Comparison of ENCODE assay signal across 25 cellular contexts in genomic region chr11:102767800-102768199, GRCh38. TPM values are rescaled to one million over a fixed set of nuclear protein-coding genes. Genes with fewer than 3 reads are reported as not detected.
A peak's percentile ranks its signal among the peaks of the same experiment; 100 is the strongest.
DNase-seq lines count a peak whose midpoint lies in the region; ATAC-seq, FAIRE-seq and TF ChIP-seq lines count a peak whose summit lies in the region.
"Had no signal": no experiment of that assay in that cellular context is flagged by ENCODE, and none has a peak within 500 bp of the region (broad histone marks: within the 10 kb centered on the region; RNA-seq: fewer than 3 reads in every experiment).

No MANE protein-coding gene starts in this region.

- TF ChIP-seq POLR2A in K562 (conservative IDR thresholded peaks at IDR 0.05) (no peak), testis (IDR thresholded peaks at IDR 0.05) (no peak), erythroblast (IDR thresholded peaks at IDR 0.05; ENCODE audit: low read length) (no peak)

- H3K27ac ChIP-seq in SK-N-SH (ENCODE audit: low read depth in 2 of 2, low read length in 1 of 2) (no peak overlapping the region), K562 (ENCODE audit: extremely low read depth, low read depth, low read length) (no peak overlapping the region), testis (no peak overlapping the region)
- H3K27ac ChIP-seq: 22Rv1; BLaER1 treated with 17β-estradiol and CSF1 and Interleukin-3, amounts not matched to agents 10 nM and 100 nM had no signal

- H2AFZ ChIP-seq in SK-N-SH (ENCODE audit: low read depth), result no peak overlapping the region
- peak overlapping the region; percentile 63; the same call in 1 of the 2 replicates for H2AFZ ChIP-seq in K562 (ENCODE audit: low read depth, low read length)
- H2AFZ ChIP-seq: GM23338 had no signal

- BruUV-seq in K562 (replicated peaks; lab: Mats Ljungman, UMichigan), result no TSS peak

- no peaks in the 10 kb centered on the region for H3K9me1 ChIP-seq in K562 (ENCODE audit: control insufficient read depth, insufficient read depth, low read length)

- no peaks in the 10 kb centered on the region for H3K27me3 ChIP-seq in SK-N-SH (ENCODE audit: insufficient read depth)
- no peaks in the 10 kb centered on the region for H3K27me3 ChIP-seq in K562 (ENCODE audit: control insufficient read depth in 2 of 2, insufficient read depth in 2 of 2, low read length in 2 of 2)
- H3K27me3 ChIP-seq in testis, result no peaks in the 10 kb centered on the region
- H3K27me3 ChIP-seq: BE2C; BLaER1 treated with 17β-estradiol and CSF1 and Interleukin-3, amounts not matched to agents 10 nM and 100 nM had no signal

- TF ChIP-seq EP300 in SK-N-SH (IDR thresholded peaks at IDR 0.05; ENCODE audit: borderline replicate concordance in 1 of 2, low read depth in 1 of 2, low read length in 1 of 2) (no peak), K562 (IDR thresholded peaks at IDR 0.05; ENCODE audit: low read length) (no peak)

- no peak overlapping the region for H3K9ac ChIP-seq in SK-N-SH
- no peak overlapping the region for H3K9ac ChIP-seq in K562 (ENCODE audit: insufficient read depth in 1 of 2, low read depth in 2 of 2, low read length in 2 of 2)
- H3K9ac ChIP-seq: BLaER1 treated with 17β-estradiol and CSF1 and Interleukin-3, amounts not matched to agents 10 nM and 100 nM had no signal

- in situ Hi-C loops in K562 (cut with MboI), result no loop called here

- WGBS in SK-N-SH (ENCODE audit: low lambda C conversion rate), result 32% methylated on average over 18 of the region's 18 CpGs
- under 1% methylated on average over 17 of the region's 18 CpGs for WGBS in K562 (ENCODE audit: insufficient coverage, low coverage, missing lambda C conversion rate)
- WGBS in testis, 2 donors, result 44 to 72% methylated on average over 18 of the region's 18 CpGs

- TF ChIP-seq CTCF in SK-N-SH (IDR thresholded peaks at IDR 0.05) (no peak), K562 (IDR thresholded peaks at IDR 0.05 in 2 of 3, conservative IDR thresholded peaks at IDR 0.05 in 1 of 3; ENCODE audit: insufficient read depth in 2 of 3, low read depth in 1 of 3, low read length in 3 of 3) (no peak), testis (IDR thresholded peaks at IDR 0.05) (no peak)

- POLR2A ChIA-PET in SK-N-SH (lab: Yijun Ruan, JAX) (no interaction called here), K562 (lab: Yijun Ruan, JAX) (no interaction called here)

- no peaks in the 10 kb centered on the region for H3K79me2 ChIP-seq in SK-N-SH (ENCODE audit: insufficient read depth)
- no peaks in the 10 kb centered on the region for H3K79me2 ChIP-seq in K562 (ENCODE audit: control insufficient read depth, insufficient read depth, low read length)

- DNase-seq in AG20443 (ENCODE audit: low spot score) (peak; percentile 22), SK-N-SH (peak; percentile 54), K562 (ENCODE audit: extremely low read depth in 1 of 4, low spot score in 3 of 4) (peak; percentile 17 to 48 (median 22)), testis (peak; percentile 50), erythroblast (lab: John Stamatoyannopoulos, UW) (no peak)
- DNase-seq: AML-193; BE2C; CD4-positive, alpha-beta T cell; CD8-positive, alpha-beta memory T cell; DMS 273 treated with DMSO at 0.1 percent for 48 hours; DMS79; EL; GDM1; HFFc6 had no signal

- no peak for TF ChIP-seq RAD21 in SK-N-SH (IDR thresholded peaks at IDR 0.05; ENCODE audit: low read length)
- no peak for TF ChIP-seq RAD21 in K562 (CRISPR knock-in tag; conservative IDR thresholded peaks at IDR 0.05 in 1 of 2, IDR thresholded peaks at IDR 0.05 in 1 of 2)

- H3K9me3 ChIP-seq in SK-N-SH, result no peaks in the 10 kb centered on the region
- H3K9me3 ChIP-seq in K562 (replicated peaks; ENCODE audit: control insufficient read depth, insufficient read depth, low read depth, low read length), result no peaks in the 10 kb centered on the region
- no peaks in the 10 kb centered on the region for H3K9me3 ChIP-seq in testis
- H3K9me3 ChIP-seq: BE2C, HAP-1 had no signal

- H3K4me1 ChIP-seq in SK-N-SH (ENCODE audit: control insufficient read depth in 1 of 2, insufficient read depth in 2 of 2, low read depth in 1 of 2, low read length in 1 of 2) (peaks cover 0 to 8% of the 10 kb centered on the region in 2 experiments; a peak in 1 of 4 replicates), K562 (replicated peaks in 1 of 2; ENCODE audit: control insufficient read depth in 2 of 2, insufficient read depth in 2 of 2, low read length in 2 of 2) (peaks cover 0 to 3% of the 10 kb centered on the region in 2 experiments; a peak in 1 of 5 replicates), testis (no peaks in the 10 kb centered on the region)
- H3K4me1 ChIP-seq: BE2C, HAP-1 had no signal

- FAIRE-seq in K562 (lab: Jason Lieb, UNC), result no peak
- FAIRE-seq: A204.1, D721Med, GM12878, H54 had no signal

- H3F3A ChIP-seq in SK-N-SH (replicated peaks; ENCODE audit: insufficient read depth), result peaks cover 3% of the 10 kb centered on the region

- H4K20me1 ChIP-seq in SK-N-SH (ENCODE audit: insufficient read depth), result no peaks in the 10 kb centered on the region
- no peaks in the 10 kb centered on the region for H4K20me1 ChIP-seq in K562 (replicated peaks; ENCODE audit: control insufficient read depth, insufficient read depth, low read length)
- H4K20me1 ChIP-seq: BLaER1 treated with 17β-estradiol and CSF1 and Interleukin-3, amounts not matched to agents 10 nM and 100 nM had no signal

- intact Hi-C loops in K562 (cut with micrococcal nuclease), result no loop called here
- intact Hi-C loops in testis (cut with DNase I; ENCODE audit: low total_unique reads), result no loop called here

- H3K4me3 ChIP-seq in SK-N-SH (ENCODE audit: low read depth in 2 of 2, low read length in 1 of 2) (no peak overlapping the region), K562 (no peak overlapping the region), testis (peak overlapping the region; percentile 29 to 32)
- H3K4me3 ChIP-seq: BLaER1 treated with 17β-estradiol and CSF1 and Interleukin-3, amounts not matched to agents 10 nM and 100 nM; GM12878; GM23338; HAP-1 had no signal

- peak; percentile 65; the same call in 2 of the 3 replicates for ATAC-seq in K562
- no peak for ATAC-seq in HG02884 (IDR thresholded peaks at IDR 0.05; ENCODE audit: unreplicated experiment)
- ATAC-seq in GM18511 (IDR thresholded peaks at IDR 0.05; ENCODE audit: unreplicated experiment), result no peak
- ATAC-seq: GM12878, GM23338 had no signal

- no peaks in the 10 kb centered on the region for H3K9me2 ChIP-seq in SK-N-SH

- H3K4me2 ChIP-seq in SK-N-SH (no peak overlapping the region), K562 (ENCODE audit: insufficient read depth, low read length) (peak overlapping the region; percentile 38; the same call in 1 of the 2 replicates)
- H3K4me2 ChIP-seq: BLaER1 treated with 17β-estradiol and CSF1 and Interleukin-3, amounts not matched to agents 10 nM and 100 nM; GM23338 had no signal

- H3K36me3 ChIP-seq in SK-N-SH (replicated peaks in 1 of 2; ENCODE audit: control insufficient read depth in 1 of 2, insufficient read depth in 2 of 2, low read length in 1 of 2), result no peaks in the 10 kb centered on the region
- H3K36me3 ChIP-seq in K562 (ENCODE audit: control insufficient read depth, insufficient read depth, low read length), result no peaks in the 10 kb centered on the region
- H3K36me3 ChIP-seq in testis (ENCODE audit: low read depth, missing control alignments), result no peaks in the 10 kb centered on the region
- H3K36me3 ChIP-seq: BE2C; BLaER1 treated with 17β-estradiol and CSF1 and Interleukin-3, amounts not matched to agents 10 nM and 100 nM; HAP-1 had no signal

- CTCF ChIA-PET in SK-N-SH (lab: Yijun Ruan, JAX) (no interaction called here), K562 (lab: Yijun Ruan, JAX; ENCODE audit: low intra/inter-chr PET ratio) (no interaction called here)

RNA-seq across cellular contexts. Expression of gene MMP10, which starts 12.6 kb away (rescaled TPM):
- polyA plus RNA-seq in SK-N-SH (2012; rRNA removed) (1.4 and 2.2 TPM in 2 replicates), K562 (2011; rRNA removed) (not detected in 2 replicates), K562 (2014; fragmentation: Illumina TruSeq; extraction: Trizol) (not detected in 2 replicates), K562 (2014; fragmentation: Nextera tagmentation; extraction: Ambion mirVana) (not detected), K562 (2014; rRNA removed) (0.15 TPM in 1 of 2 replicates, not detected in the other), testis (ENCODE audit: insufficient read depth, low read depth, low replicate concordance) (1.1 TPM)
- polyA plus RNA-seq in SK-N-SH (2012; cell fraction: cytosol; rRNA removed), result 1.8 and 2.6 TPM in 2 replicates
- 0.52 and 1.6 TPM in 2 replicates for polyA plus RNA-seq in SK-N-SH (2012; cell fraction: nucleus; rRNA removed)
- total RNA-seq in K562 (2011; cell fraction: chromatin; rRNA removed; ENCODE audit: low replicate concordance), result not detected in 2 replicates
- not detected in 2 replicates for total RNA-seq in K562 (2011; cell fraction: nucleolus; rRNA removed)
- not detected in 2 replicates for total RNA-seq in K562 (2011; cell fraction: nucleoplasm; rRNA removed)
- total RNA-seq in K562 (2014; rRNA removed) (not detected in 2 replicates), K562 (2014; rRNA removed; fragmentation: Illumina TruSeq; extraction: Trizol) (not detected in 2 replicates), K562 (2015; rRNA removed; fragmentation: Illumina TruSeq; extraction: Trizol) (not detected in 2 replicates), K562 (2021) (not detected in 2 replicates), testis (under 1 TPM; 0.19 to 0.39 TPM)
- 0.10 TPM in 1 of 2 replicates, not detected in the other for polyA plus RNA-seq in K562 (2011; cell fraction: cytosol; rRNA removed)
- not detected in 2 replicates for polyA plus RNA-seq in K562 (2011; cell fraction: nucleus; rRNA removed)
- 0.14 TPM in 1 of 2 replicates, not detected in the other for polyA plus RNA-seq in K562 (2012)
- polyA minus RNA-seq in K562 (2011; rRNA and poly(A)+ RNA removed), result 0.28 TPM in 1 of 2 replicates, not detected in the other
- polyA minus RNA-seq in K562 (2011; cell fraction: cytosol; rRNA and poly(A)+ RNA removed), result not detected in 2 replicates
- polyA minus RNA-seq in K562 (2011; cell fraction: nucleus; rRNA and poly(A)+ RNA removed), result not detected in 2 replicates
- total RNA-seq: CD4-positive, alpha-beta T cell; CD8-positive, alpha-beta memory T cell; GM12878 had no signal
- polyA plus RNA-seq: CD14-positive monocyte; CD8-positive, alpha-beta memory T cell; GM12878; GM23338 had no signal

RNA-seq across cellular contexts. Expression of gene MMP1, which starts 30.2 kb away (rescaled TPM):
- polyA plus RNA-seq in SK-N-SH (2012; rRNA removed) (5.9 and 6.5 TPM in 2 replicates), K562 (2011; rRNA removed) (0.07 and 0.33 TPM in 2 replicates), K562 (2014; fragmentation: Illumina TruSeq; extraction: Trizol) (0.09 and 0.10 TPM in 2 replicates), K562 (2014; fragmentation: Nextera tagmentation; extraction: Ambion mirVana) (under 1 TPM in 1 of 2 experiments, not detected in 1; 0.06 TPM), K562 (2014; rRNA removed) (0.07 TPM in 1 of 2 replicates, not detected in the other), testis (ENCODE audit: insufficient read depth, low read depth, low replicate concordance) (0.21 TPM)
- polyA plus RNA-seq in SK-N-SH (2012; cell fraction: cytosol; rRNA removed), result 6.6 and 7.3 TPM in 2 replicates
- polyA plus RNA-seq in SK-N-SH (2012; cell fraction: nucleus; rRNA removed), result 1.6 and 3.6 TPM in 2 replicates
- total RNA-seq in K562 (2011; cell fraction: chromatin; rRNA removed; ENCODE audit: low replicate concordance), result 0.26 and 0.42 TPM in 2 replicates
- 0.53 and 0.67 TPM in 2 replicates for total RNA-seq in K562 (2011; cell fraction: nucleolus; rRNA removed)
- 0.29 and 0.46 TPM in 2 replicates for total RNA-seq in K562 (2011; cell fraction: nucleoplasm; rRNA removed)
- total RNA-seq in K562 (2014; rRNA removed) (not detected in 2 replicates), K562 (2014; rRNA removed; fragmentation: Illumina TruSeq; extraction: Trizol) (0.15 TPM in 1 of 2 replicates, not detected in the other), K562 (2015; rRNA removed; fragmentation: Illumina TruSeq; extraction: Trizol) (0.19 and 0.25 TPM in 2 replicates), K562 (2021) (0.18 TPM in 1 of 2 replicates, not detected in the other), testis (under 1 TPM in 1 of 2 donors, not detected in 1; 0.31 TPM)
- polyA plus RNA-seq in K562 (2011; cell fraction: cytosol; rRNA removed), result 0.21 TPM in 1 of 2 replicates, not detected in the other
- polyA plus RNA-seq in K562 (2011; cell fraction: nucleus; rRNA removed), result 0.11 TPM in 1 of 2 replicates, not detected in the other
- polyA plus RNA-seq in K562 (2012), result 0.17 and 1.5 TPM in 2 replicates
- polyA minus RNA-seq in K562 (2011; rRNA and poly(A)+ RNA removed), result 0.18 TPM in 1 of 2 replicates, not detected in the other
- not detected in 2 replicates for polyA minus RNA-seq in K562 (2011; cell fraction: cytosol; rRNA and poly(A)+ RNA removed)
- polyA minus RNA-seq in K562 (2011; cell fraction: nucleus; rRNA and poly(A)+ RNA removed), result not detected in 2 replicates
- total RNA-seq: CD4-positive, alpha-beta T cell; CD8-positive, alpha-beta memory T cell; GM12878; GM23338 had no signal
- polyA plus RNA-seq: CD14-positive monocyte; CD8-positive, alpha-beta memory T cell; GM12878; GM23338 had no signal

RNA-seq across cellular contexts. Expression of gene MMP8, which starts 43.0 kb away (rescaled TPM):
- 0.07 TPM in 1 of 2 replicates, not detected in the other for polyA plus RNA-seq in SK-N-SH (2012; rRNA removed)
- polyA plus RNA-seq in SK-N-SH (2012; cell fraction: cytosol; rRNA removed), result 0.03 TPM in 2 replicates
- not detected in 2 replicates for polyA plus RNA-seq in SK-N-SH (2012; cell fraction: nucleus; rRNA removed)
- total RNA-seq in K562 (2011; cell fraction: chromatin; rRNA removed; ENCODE audit: low replicate concordance), result not detected in 2 replicates
- total RNA-seq in K562 (2011; cell fraction: nucleolus; rRNA removed), result not detected in 2 replicates
- not detected in 2 replicates for total RNA-seq in K562 (2011; cell fraction: nucleoplasm; rRNA removed)
- not detected in 2 replicates for total RNA-seq in K562 (2014; rRNA removed)
- not detected in 2 replicates for total RNA-seq in K562 (2014; rRNA removed; fragmentation: Illumina TruSeq; extraction: Trizol)
- total RNA-seq in K562 (2015; rRNA removed; fragmentation: Illumina TruSeq; extraction: Trizol), result not detected in 2 replicates
- not detected in 2 replicates for total RNA-seq in K562 (2021)
- polyA plus RNA-seq in K562 (2011; rRNA removed), result not detected in 2 replicates
- not detected in 2 replicates for polyA plus RNA-seq in K562 (2011; cell fraction: cytosol; rRNA removed)
- polyA plus RNA-seq in K562 (2011; cell fraction: nucleus; rRNA removed), result not detected in 2 replicates
- polyA plus RNA-seq in K562 (2012), result not detected in 2 replicates
- not detected in 2 replicates for polyA plus RNA-seq in K562 (2014; fragmentation: Illumina TruSeq; extraction: Trizol)
- not detected for polyA plus RNA-seq in K562 (2014; fragmentation: Nextera tagmentation; extraction: Ambion mirVana)
- polyA plus RNA-seq in K562 (2014; rRNA removed), result not detected in 2 replicates
- not detected in 2 replicates for polyA minus RNA-seq in K562 (2011; rRNA and poly(A)+ RNA removed)
- not detected in 2 replicates for polyA minus RNA-seq in K562 (2011; cell fraction: cytosol; rRNA and poly(A)+ RNA removed)
- polyA minus RNA-seq in K562 (2011; cell fraction: nucleus; rRNA and poly(A)+ RNA removed), result not detected in 2 replicates
- 1 to 10 TPM in 1 of 2 donors, under 1 TPM in 1; 0.25 to 2.0 TPM for total RNA-seq in testis
- 0.25 TPM for polyA plus RNA-seq in testis (ENCODE audit: insufficient read depth, low read depth, low replicate concordance)
- total RNA-seq: CD4-positive, alpha-beta T cell; CD8-positive, alpha-beta memory T cell; GM12878; GM23338; HFFc6 had no signal
- polyA plus RNA-seq: CD8-positive, alpha-beta memory T cell; GM23338 had no signal

Comparison
In these comparisons a context has a peak if more than half of its experiments do, and no peak if none do; other contexts are left out.
1. DNase-seq: peak in AG20443 (single experiment), SK-N-SH (single experiment), K562 (4 of 4) and testis (single experiment); none in erythroblast (0 of 2).
2. H3K4me3 ChIP-seq: peak in testis (2 of 2); none in SK-N-SH (0 of 2) and K562 (single experiment).